ENCODE assay signal across 8 cellular contexts in genomic region chr19:3760871-3761361, GRCh38. TPM values are rescaled to one million over a fixed set of nuclear protein-coding genes. Genes with fewer than 3 reads are reported as not detected.
DNase-seq lines count a peak whose midpoint lies in the region; ATAC-seq and TF ChIP-seq lines count a peak whose summit lies in the region.

No MANE protein-coding gene starts in this region.

- no peaks in the 10 kb centered on the region for H3K9me3 Mint-ChIP-seq in CD14-positive monocyte
- H3K9me3 Mint-ChIP-seq in naive thymus-derived CD8-positive, alpha-beta T cell = no peaks in the 10 kb centered on the region

- intact Hi-C loops in CD14-positive monocyte (cut with micrococcal nuclease) = loop anchor here in 1 of 2 donors (5.0 kb wide), 1 partner anchor 61 kb away; no protein-coding TSS in a partner anchor

- peaks cover 19% of the 10 kb centered on the region for H3K4me1 Mint-ChIP-seq in CD14-positive monocyte
- peaks cover 15 to 63% (median 47%) of the 10 kb centered on the region in 4 donors for H3K4me1 Mint-ChIP-seq in naive thymus-derived CD8-positive, alpha-beta T cell

- peak overlapping the region; percentile 94 to 99 (median 98) for H3K27ac Mint-ChIP-seq in CD14-positive monocyte
- H3K27ac Mint-ChIP-seq in naive thymus-derived CD8-positive, alpha-beta T cell = peak overlapping the region; percentile 92 to 100 (median 98)

- peak in 1 of 2 donors; percentile 4 for ATAC-seq in naive thymus-derived CD8-positive, alpha-beta T cell
- ATAC-seq in GM18517 (IDR thresholded peaks at IDR 0.05; ENCODE audit: unreplicated experiment) = no peak

- POLR2A ChIA-PET in naive thymus-derived CD8-positive, alpha-beta T cell (lab: Charles Lee) = interaction anchor here (0.6 to 4.4 kb wide), 11 partner anchors 9 to 326 kb away, joined by 3 to 57 read pairs (median 7); no protein-coding TSS in a partner anchor

- no peak for TF ChIP-seq CTCF in CD14-positive monocyte (IDR thresholded peaks at IDR 0.05)

- no peak for DNase-seq in CD14-positive monocyte (ENCODE audit: low spot score)
- DNase-seq in NCI-H69 (lab: John Stamatoyannopoulos, UW) = peak; percentile 43
- DNase-seq in naive thymus-derived CD8-positive, alpha-beta T cell = peak in 4 of 10 donors; percentile 20 to 52 (median 44)
- DNase-seq in ecto neural progenitor cell (ENCODE audit: low spot score) = no peak
- DNase-seq in NAMALWA (ENCODE audit: low spot score) = no peak
- no peak for DNase-seq in T1000 (lab: John Stamatoyannopoulos, UW)

- H3K27ac ChIP-seq in cingulate gyrus (ENCODE audit: low read depth, low read length) = peak overlapping the region; percentile 57

- H3K36me3 Mint-ChIP-seq in CD14-positive monocyte = peaks cover 5 to 40% of the 10 kb centered on the region in 2 donors
- H3K36me3 Mint-ChIP-seq in naive thymus-derived CD8-positive, alpha-beta T cell = peaks cover 0 to 31% (median 5%) of the 10 kb centered on the region in 3 donors

- peaks cover 0 to 3% (median 0%) of the 10 kb centered on the region in 3 donors for H3K27me3 Mint-ChIP-seq in CD14-positive monocyte (ENCODE audit: low read depth in 3 of 3)
- peaks cover 0 to 4% (median 0%) of the 10 kb centered on the region in 5 donors for H3K27me3 Mint-ChIP-seq in naive thymus-derived CD8-positive, alpha-beta T cell

- H3K4me3 Mint-ChIP-seq in CD14-positive monocyte = peak overlapping the region; percentile 93 to 98
- H3K4me3 Mint-ChIP-seq in naive thymus-derived CD8-positive, alpha-beta T cell = peak overlapping the region; percentile 94 to 100 (median 97)

RNA-seq across cellular contexts. Expression of gene APBA3, which starts 0.6 kb away (rescaled TPM):
- polyA plus RNA-seq in CD14-positive monocyte = 10 to 100 TPM; 14.5 to 16.1 TPM
- total RNA-seq in naive thymus-derived CD8-positive, alpha-beta T cell = 10 to 100 TPM; 72.8 to 80.4 TPM
- polyA plus RNA-seq in naive thymus-derived CD8-positive, alpha-beta T cell = 10 to 100 TPM; 25.0 to 33.0 (median 27.1) TPM

RNA-seq across cellular contexts. Expression of gene MRPL54, which starts 1.6 kb away (rescaled TPM):
- 100 to 1,000 TPM; 115 to 133 TPM for polyA plus RNA-seq in CD14-positive monocyte
- 10 to 100 TPM; 51.6 to 51.9 TPM for total RNA-seq in naive thymus-derived CD8-positive, alpha-beta T cell
- polyA plus RNA-seq in naive thymus-derived CD8-positive, alpha-beta T cell = 100 to 1,000 TPM in 2 of 3 donors, 10 to 100 TPM in 1; 92.5 to 168 (median 120) TPM

RNA-seq across cellular contexts. Expression of gene RAX2, which starts 11.1 kb away (rescaled TPM):
- polyA plus RNA-seq in CD14-positive monocyte = not detected
- total RNA-seq in naive thymus-derived CD8-positive, alpha-beta T cell = not detected
- polyA plus RNA-seq in naive thymus-derived CD8-positive, alpha-beta T cell = not detected

RNA-seq across cellular contexts. Expression of gene MATK, which starts 25.3 kb away (rescaled TPM):
- under 1 TPM; 0.20 to 0.44 TPM for polyA plus RNA-seq in CD14-positive monocyte
- 1 to 10 TPM; 1.7 to 2.9 TPM for total RNA-seq in naive thymus-derived CD8-positive, alpha-beta T cell
- polyA plus RNA-seq in naive thymus-derived CD8-positive, alpha-beta T cell = 10 to 100 TPM; 25.2 to 69.6 (median 25.9) TPM

RNA-seq across cellular contexts. Expression of gene TJP3, which starts 52.7 kb away (rescaled TPM):
- polyA plus RNA-seq in CD14-positive monocyte = not detected
- 10 to 100 TPM; 13.0 TPM for total RNA-seq in naive thymus-derived CD8-positive, alpha-beta T cell
- polyA plus RNA-seq in naive thymus-derived CD8-positive, alpha-beta T cell = 10 to 100 TPM in 1 of 3 donors, 1 to 10 TPM in 2; 5.2 to 11.1 (median 8.9) TPM
